In genomic region chr6:131400782-131401496, GRCh38 we compare ENCODE assay signal across 3 cellular contexts.
TF ChIP-seq lines count a peak whose summit lies in the region.

No MANE protein-coding gene starts in this region.

TF ChIP-seq in SK-N-SH, 30 proteins besides CTCF, POLR2A, EP300 and RAD21 (continued from another document):
- TF ChIP-seq MAX (IDR thresholded peaks at IDR 0.05; ENCODE audit: low read depth) (no peak), IRF3 (IDR thresholded peaks at IDR 0.05; ENCODE audit: low read depth, low read length) (no peak), EZH2phosphoT487 (IDR thresholded peaks at IDR 0.05; ENCODE audit: borderline replicate concordance, low read depth) (no peak), FOXJ3 (CRISPR knock-in tag; IDR thresholded peaks at IDR 0.05) (no peak), NRF1 (IDR thresholded peaks at IDR 0.05; ENCODE audit: low read depth, low read length) (no peak), ZBTB33 (IDR thresholded peaks at IDR 0.05; ENCODE audit: borderline replicate concordance, low read depth) (no peak), YY1 (IDR thresholded peaks at IDR 0.05; ENCODE audit: low read depth) (no peak)
TF ChIP-seq in SK-N-SH: peak in this region for 0.

TF ChIP-seq in SK-N-SH treated with all-trans-retinoic acid at 6 μM for 48 hours, 23 proteins besides CTCF, POLR2A, EP300 and RAD21 (continued from another document):
- TF ChIP-seq CREB5 (CRISPR knock-in tag; IDR thresholded peaks at IDR 0.05; ENCODE audit: low read depth) = no peak
- no peak for TF ChIP-seq ZC3H10 (CRISPR knock-in tag; IDR thresholded peaks at IDR 0.05)

TF ChIP-seq in K562, 482 proteins besides CTCF, POLR2A, EP300 and RAD21 (continued from another document):
- TF ChIP-seq AFF1 (IDR thresholded peaks at IDR 0.05; ENCODE audit: low read depth in 1 of 2, partially characterized antibody in 2 of 2) = no peak
- TF ChIP-seq NONO (IDR thresholded peaks at IDR 0.05; ENCODE audit: low read depth in 2 of 2, low read length in 1 of 2) = no peak
- TF ChIP-seq JUND (IDR thresholded peaks at IDR 0.05; ENCODE audit: borderline replicate concordance, low read depth, low read length) = no peak
- TF ChIP-seq JUND (tag; IDR thresholded peaks at IDR 0.05; ENCODE audit: borderline replicate concordance, low read depth, low read length) = peak; percentile 29; the same call in 1 of the 3 replicates
- TF ChIP-seq POLR2H (tag; IDR thresholded peaks at IDR 0.05; ENCODE audit: low read depth) = no peak
- no peak for TF ChIP-seq POLR2AphosphoS2 (IDR thresholded peaks at IDR 0.05; ENCODE audit: low read length)
- no peak for TF ChIP-seq TEAD1 (CRISPR knock-in tag; IDR thresholded peaks at IDR 0.05)
- 0 out of 2 replicates have a peak, but pooled peaks have one; percentile 15 for TF ChIP-seq ATF3 (IDR thresholded peaks at IDR 0.05)
- no peak for TF ChIP-seq ATF3 (CRISPR knock-in tag; conservative IDR thresholded peaks at IDR 0.05)
- TF ChIP-seq THRB (CRISPR knock-in tag; conservative IDR thresholded peaks at IDR 0.05) = no peak
- no peak for TF ChIP-seq ZBTB40 (IDR thresholded peaks at IDR 0.05)
- no peak for TF ChIP-seq ZBTB40 (CRISPR knock-in tag; IDR thresholded peaks at IDR 0.05)
- TF ChIP-seq MCM5 (IDR thresholded peaks at IDR 0.05; ENCODE audit: low read depth) = no peak
- TF ChIP-seq ZNF316 (IDR thresholded peaks at IDR 0.05) = peak; percentile 10; the same call in 1 of the 2 replicates
